Comparison of ENCODE assay signal across 2 cellular contexts in the genomic region with DNA sequence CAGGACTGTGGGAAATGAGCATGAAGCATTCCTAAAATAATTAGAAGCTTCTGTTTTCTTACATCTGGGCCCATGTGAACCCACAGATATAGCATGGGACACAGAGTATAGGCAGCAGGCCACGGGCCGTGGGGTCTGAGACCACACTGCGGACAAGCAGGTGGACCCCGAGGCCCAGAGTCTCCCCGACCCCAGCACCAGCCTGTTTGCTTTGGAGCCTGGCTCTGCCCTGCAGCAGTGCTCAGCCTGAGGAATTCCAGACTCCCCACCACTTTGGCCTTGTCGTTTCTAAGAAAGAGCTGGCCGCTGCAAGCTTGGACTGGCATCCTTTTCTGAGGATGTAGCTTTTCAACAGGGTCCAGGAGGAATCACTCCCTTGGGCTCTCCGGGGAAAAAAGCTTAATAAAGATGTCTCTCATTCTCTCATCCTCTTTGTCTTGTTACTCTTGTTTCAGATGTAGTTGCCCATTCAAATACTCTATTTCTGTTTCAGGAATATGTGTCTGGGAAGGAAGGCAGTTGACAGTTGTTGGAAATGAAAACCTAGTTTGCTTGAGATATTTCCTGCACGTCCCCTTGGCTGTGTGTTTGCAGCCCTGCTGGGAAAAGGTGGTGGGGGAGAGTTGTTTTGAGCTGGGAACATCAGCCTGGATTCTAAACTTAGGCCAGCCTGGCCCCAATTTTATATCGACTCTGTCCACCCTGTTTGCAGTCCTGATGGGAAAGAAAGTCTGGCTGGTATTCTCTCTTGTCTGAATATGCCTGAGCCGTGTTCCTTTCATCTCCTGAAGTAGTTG.
TF ChIP-seq lines count a peak whose summit lies in the region.

No MANE protein-coding gene starts in this region.

TF ChIP-seq in IMR-90, 13 proteins besides CTCF, POLR2A, EP300 and RAD21:
- no peak for TF ChIP-seq NFE2L2 (IDR thresholded peaks at IDR 0.05; ENCODE audit: low read depth, low read length)
- TF ChIP-seq MXI1 (IDR thresholded peaks at IDR 0.05; ENCODE audit: borderline replicate concordance, low read depth, low read length), result no peak
- TF ChIP-seq RCOR1 (IDR thresholded peaks at IDR 0.05; ENCODE audit: insufficient replicate concordance, low read length), result no peak
- no peak for TF ChIP-seq FOS (IDR thresholded peaks at IDR 0.05; ENCODE audit: low read depth, low read length)
- TF ChIP-seq CEBPB (IDR thresholded peaks at IDR 0.05; ENCODE audit: low read depth, low read length), result no peak
- no peak for TF ChIP-seq MAFK (IDR thresholded peaks at IDR 0.05; ENCODE audit: low read depth, low read length)
- TF ChIP-seq, protein P1, sequence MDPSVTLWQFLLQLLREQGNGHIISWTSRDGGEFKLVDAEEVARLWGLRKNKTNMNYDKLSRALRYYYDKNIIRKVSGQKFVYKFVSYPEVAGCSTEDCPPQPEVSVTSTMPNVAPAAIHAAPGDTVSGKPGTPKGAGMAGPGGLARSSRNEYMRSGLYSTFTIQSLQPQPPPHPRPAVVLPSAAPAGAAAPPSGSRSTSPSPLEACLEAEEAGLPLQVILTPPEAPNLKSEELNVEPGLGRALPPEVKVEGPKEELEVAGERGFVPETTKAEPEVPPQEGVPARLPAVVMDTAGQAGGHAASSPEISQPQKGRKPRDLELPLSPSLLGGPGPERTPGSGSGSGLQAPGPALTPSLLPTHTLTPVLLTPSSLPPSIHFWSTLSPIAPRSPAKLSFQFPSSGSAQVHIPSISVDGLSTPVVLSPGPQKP (IDR thresholded peaks at IDR 0.05; ENCODE audit: borderline replicate concordance, low read depth, low read length), result no peak
- TF ChIP-seq USF2 (IDR thresholded peaks at IDR 0.05; ENCODE audit: low read depth, low read length), result no peak
- TF ChIP-seq CHD1 (IDR thresholded peaks at IDR 0.05; ENCODE audit: low read depth, low read length), result no peak
- TF ChIP-seq MAZ (IDR thresholded peaks at IDR 0.05; ENCODE audit: borderline replicate concordance, low read depth, low read length), result no peak
- no peak for TF ChIP-seq RFX5 (IDR thresholded peaks at IDR 0.05; ENCODE audit: low read depth, low read length)
- no peak for TF ChIP-seq SMC3 (IDR thresholded peaks at IDR 0.05; ENCODE audit: low read depth, low read length)
- no peak for TF ChIP-seq BHLHE40 (IDR thresholded peaks at IDR 0.05; ENCODE audit: low read depth, low read length)
TF ChIP-seq in IMR-90: peak in this region for 0.

TF ChIP-seq in HepG2, 621 proteins besides CTCF, POLR2A, EP300 and RAD21:
- no peak for TF ChIP-seq ZNF24 (IDR thresholded peaks at IDR 0.05)
- no peak for TF ChIP-seq HOXA9 (CRISPR knock-in tag; IDR thresholded peaks at IDR 0.05; ENCODE audit: borderline replicate concordance)
- TF ChIP-seq DPF2 (CRISPR knock-in tag; IDR thresholded peaks at IDR 0.05; ENCODE audit: borderline replicate concordance, low read depth), result no peak
- TF ChIP-seq PHF8 (CRISPR knock-in tag; IDR thresholded peaks at IDR 0.05), result no peak
